Comparison of ENCODE assay signal across 8 cellular contexts in the genomic region with DNA sequence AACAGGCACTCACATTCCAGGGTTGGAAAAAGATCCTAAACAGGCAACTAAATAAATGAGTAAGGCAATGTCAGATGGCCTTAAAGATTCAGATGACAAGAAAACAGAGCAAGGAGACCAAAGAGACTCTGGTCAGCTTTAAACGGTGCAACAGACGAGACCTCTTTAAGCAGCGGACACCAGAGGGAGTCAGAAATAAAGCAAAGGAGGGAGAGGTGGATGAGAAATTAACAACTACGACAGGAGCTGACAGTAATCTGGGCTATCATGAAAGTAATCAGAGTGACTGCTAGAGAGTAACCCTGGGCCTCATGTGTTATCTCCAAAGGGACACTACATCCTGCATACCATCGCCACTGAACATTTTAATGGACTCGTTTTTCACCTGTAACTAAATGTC. TPM values are rescaled to one million over a fixed set of nuclear protein-coding genes. Genes with fewer than 3 reads are reported as not detected.
DNase-seq lines count a peak whose midpoint lies in the region; ATAC-seq and TF ChIP-seq lines count a peak whose summit lies in the region.

No MANE protein-coding gene starts in this region.

- H3K27me3 Mint-ChIP-seq in CD8-positive, alpha-beta T cell (ENCODE audit: low read depth), result no peaks in the 10 kb centered on the region
- H3K27me3 Mint-ChIP-seq in nephron progenitor cell (ENCODE audit: low read depth, poor library complexity), result peaks cover 5% of the 10 kb centered on the region

- peaks cover 47% of the 10 kb centered on the region for H3K36me3 Mint-ChIP-seq in CD8-positive, alpha-beta T cell
- H3K36me3 Mint-ChIP-seq in nephron progenitor cell (ENCODE audit: low read depth), result peaks cover 63% of the 10 kb centered on the region

- intact Hi-C loops in CD8-positive, alpha-beta T cell (cut with DNase I, micrococcal nuclease), result loop anchor here (2.0 to 5.0 kb wide), 3 partner anchors 56 to 259 kb away; partner anchors contain the start of genes ZNF134 (in 1 of the 2) and ZNF749 (in 1 of the 2)

- H3K9me3 Mint-ChIP-seq in CD8-positive, alpha-beta T cell, result peaks cover 24% of the 10 kb centered on the region
- peaks cover 90% of the 10 kb centered on the region for H3K9me3 Mint-ChIP-seq in nephron progenitor cell

- H3K9ac ChIP-seq in MM.1S (ENCODE audit: low read length), result no peak overlapping the region
- peak overlapping the region; percentile 85 to 93 for H3K9ac ChIP-seq in duodenal mucosa (ENCODE audit: low read depth in 1 of 2, low read length in 2 of 2)

- peak in 1 of 7 experiments; percentile 19 for DNase-seq in CD8-positive, alpha-beta T cell
- no peak for DNase-seq in MM.1S
- DNase-seq in nephron progenitor cell, result no peak
- no peak for DNase-seq in omental fat pad (ENCODE audit: low spot score)
- DNase-seq in NCI-H1048 (lab: John Stamatoyannopoulos, UW), result no peak

- H3K4me3 ChIP-seq in CD8-positive, alpha-beta T cell (ENCODE audit: low read depth, low read length), result peak overlapping the region; percentile 89
- H3K4me3 ChIP-seq in MM.1S (ENCODE audit: low read length) (peak overlapping the region; percentile 92), duodenal mucosa (ENCODE audit: low read depth in 1 of 2, low read length in 2 of 2) (peak overlapping the region; percentile 89 to 99)

- no peaks in the 10 kb centered on the region for H3K9me2 ChIP-seq in MM.1S (replicated peaks; ENCODE audit: insufficient read depth, low read length)

- H3K27me3 ChIP-seq in CD8-positive, alpha-beta T cell (ENCODE audit: insufficient read depth, low read length), result no peaks in the 10 kb centered on the region
- H3K27me3 ChIP-seq in MM.1S (replicated peaks; ENCODE audit: insufficient read depth, low read length) (no peaks in the 10 kb centered on the region; the same call in 1 of the 2 replicates), duodenal mucosa (ENCODE audit: control insufficient read depth in 1 of 2, insufficient read depth in 2 of 2, low read length in 2 of 2) (no peaks in the 10 kb centered on the region)

- H3K79me2 ChIP-seq in MM.1S (ENCODE audit: low read length), result peaks cover 16% of the 10 kb centered on the region

- peaks cover 20% of the 10 kb centered on the region for H3K4me1 ChIP-seq in CD8-positive, alpha-beta T cell (ENCODE audit: insufficient read depth, low read length)
- H3K4me1 ChIP-seq in MM.1S (ENCODE audit: low read length), result no peaks in the 10 kb centered on the region
- peaks cover 8 to 17% of the 10 kb centered on the region in 2 donors for H3K4me1 ChIP-seq in duodenal mucosa (ENCODE audit: control insufficient read depth in 1 of 2, insufficient read depth in 2 of 2, low read length in 2 of 2)

- POLR2A ChIA-PET in CD8-positive, alpha-beta T cell (lab: Charles Lee), result interaction anchor here (0.7 to 1.5 kb wide), 3 partner anchors 56 to 436 kb away, joined by 3 to 4 read pairs (median 4); partner anchors contain the start of genes ZNF134 and ZNF772

- TF ChIP-seq CTCF in CD8-positive, alpha-beta T cell (IDR thresholded peaks at IDR 0.05), result no peak
- TF ChIP-seq CTCF in MM.1S (IDR thresholded peaks at IDR 0.05; ENCODE audit: low read length) (no peak), nephron progenitor cell (IDR thresholded peaks at IDR 0.05) (no peak), omental fat pad (IDR thresholded peaks at IDR 0.05) (no peak)

- peak overlapping the region; percentile 90 for H3K27ac Mint-ChIP-seq in CD8-positive, alpha-beta T cell
- H3K27ac Mint-ChIP-seq in nephron progenitor cell, result no peak overlapping the region

- peak overlapping the region; percentile 76; the same call in 1 of the 2 replicates for H2AFZ ChIP-seq in MM.1S (ENCODE audit: low read length)

- peaks cover 26% of the 10 kb centered on the region for H3K36me3 ChIP-seq in CD8-positive, alpha-beta T cell (ENCODE audit: insufficient read depth, low read length)
- H3K36me3 ChIP-seq in MM.1S (replicated peaks; ENCODE audit: insufficient read depth, low read length), result peaks cover 7% of the 10 kb centered on the region
- H3K36me3 ChIP-seq in duodenal mucosa (ENCODE audit: control insufficient read depth in 1 of 2, insufficient read depth in 2 of 2, low read length in 2 of 2), result peaks cover 23 to 32% of the 10 kb centered on the region in 2 donors

- H3K4me1 Mint-ChIP-seq in CD8-positive, alpha-beta T cell (ENCODE audit: low read depth), result peaks cover 32% of the 10 kb centered on the region
- H3K4me1 Mint-ChIP-seq in nephron progenitor cell, result peaks cover 17% of the 10 kb centered on the region

- peak overlapping the region; percentile 70 for H3K27ac ChIP-seq in CD8-positive, alpha-beta T cell (ENCODE audit: low read depth, low read length)
- H3K27ac ChIP-seq in MM.1S (ENCODE audit: low read length) (no peak overlapping the region), duodenal mucosa (ENCODE audit: low read depth, low read length) (no peak overlapping the region)

- no peak for ATAC-seq in CD8-positive, alpha-beta T cell
- ATAC-seq in GM21529 (IDR thresholded peaks at IDR 0.05; ENCODE audit: unreplicated experiment) (no peak), HG03442 (IDR thresholded peaks at IDR 0.05; ENCODE audit: unreplicated experiment) (no peak), omental fat pad (ENCODE audit: low FRiP score) (no peak)

- H3K9me3 ChIP-seq in CD8-positive, alpha-beta T cell (ENCODE audit: low read length), result peaks cover 5% of the 10 kb centered on the region
- H3K9me3 ChIP-seq in MM.1S (replicated peaks; ENCODE audit: insufficient read depth, low read length) (no peaks in the 10 kb centered on the region), duodenal mucosa (ENCODE audit: control insufficient read depth in 1 of 2, low read length in 2 of 2) (peaks cover 31 to 34% of the 10 kb centered on the region in 2 donors)

- no peaks in the 10 kb centered on the region for H4K20me1 ChIP-seq in MM.1S (ENCODE audit: insufficient read depth, low read length)

- H3K4me3 Mint-ChIP-seq in CD8-positive, alpha-beta T cell, result peak overlapping the region; percentile 98
- H3K4me3 Mint-ChIP-seq in nephron progenitor cell, result peak overlapping the region; percentile 99

- H3K4me2 ChIP-seq in MM.1S (ENCODE audit: low read depth, low read length), result peak overlapping the region; percentile 49

- peaks cover 5% of the 10 kb centered on the region; the same call in 1 of the 2 replicates for H3F3A ChIP-seq in MM.1S (ENCODE audit: insufficient read depth, low read length)

- CTCF ChIA-PET in CD8-positive, alpha-beta T cell (lab: Charles Lee), result no interaction called here

RNA-seq across cellular contexts. Expression of gene ZNF550, which starts 1.1 kb away (rescaled TPM):
- 10 to 100 TPM; 15.4 to 17.6 TPM for total RNA-seq in CD8-positive, alpha-beta T cell
- 1 to 10 TPM; 3.7 to 8.8 (median 6.9) TPM for total RNA-seq in omental fat pad

RNA-seq across cellular contexts. Expression of gene ZNF416, which starts 20.2 kb away (rescaled TPM):
- 1 to 10 TPM; 7.7 to 8.2 TPM for total RNA-seq in CD8-positive, alpha-beta T cell
- 1 to 10 TPM; 2.0 to 6.0 (median 3.7) TPM for total RNA-seq in omental fat pad

RNA-seq across cellular contexts. Expression of gene ZIK1, which starts 25.4 kb away (rescaled TPM):
- 10 to 100 TPM; 10.0 to 12.8 TPM for total RNA-seq in CD8-positive, alpha-beta T cell
- 1 to 10 TPM; 1.3 to 3.5 (median 2.5) TPM for total RNA-seq in omental fat pad

RNA-seq across cellular contexts. Expression of gene ZNF549, which starts 31.4 kb away (rescaled TPM):
- 10 to 100 TPM; 14.6 to 17.1 TPM for total RNA-seq in CD8-positive, alpha-beta T cell
- 1 to 10 TPM; 2.4 to 6.6 (median 4.9) TPM for total RNA-seq in omental fat pad

RNA-seq across cellular contexts. Expression of gene ZNF530, which starts 41.2 kb away (rescaled TPM):
- total RNA-seq in CD8-positive, alpha-beta T cell, result 1 to 10 TPM; 3.6 to 4.2 TPM
- 1 to 10 TPM in 3 of 4 donors, under 1 TPM in 1; 0.65 to 3.6 (median 3.0) TPM for total RNA-seq in omental fat pad
